8 cellular contexts compared by ENCODE assay signal in the genomic region with DNA sequence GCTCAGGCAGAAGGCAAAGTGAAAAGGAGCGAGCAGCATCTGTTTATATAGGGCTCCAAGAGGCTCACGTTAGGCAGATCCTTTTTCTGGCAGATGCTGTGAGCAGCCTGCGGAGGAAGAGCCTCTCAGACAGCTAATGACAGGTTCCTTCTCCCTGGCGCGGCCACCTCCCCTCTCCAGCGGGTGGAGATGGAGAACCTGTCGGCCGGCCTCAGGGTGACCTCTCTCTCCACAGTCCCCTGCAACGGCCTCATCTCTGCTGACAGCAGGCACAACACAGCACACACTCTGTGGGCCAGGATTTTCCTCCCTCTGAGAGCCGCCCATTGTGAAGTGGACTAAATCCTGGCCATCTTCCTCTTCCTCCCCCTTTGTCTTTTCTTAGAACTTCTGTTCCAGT.
DNase-seq lines count a peak whose midpoint lies in the region; ATAC-seq, FAIRE-seq and TF ChIP-seq lines count a peak whose summit lies in the region.

No MANE protein-coding gene starts in this region.

- no peaks in the 10 kb centered on the region for H4K20me1 ChIP-seq in HepG2 (ENCODE audit: insufficient read depth, low read length)

- no peak overlapping the region for H3K4me2 ChIP-seq in HepG2 (ENCODE audit: low read depth, low read length)

- no peak overlapping the region for H3K9ac ChIP-seq in HepG2 (ENCODE audit: insufficient read depth, low read depth, low read length)

- POLR2A ChIA-PET in HepG2 (lab: Yijun Ruan, JAX), result no interaction called here

- H3K79me2 ChIP-seq in HepG2 (ENCODE audit: insufficient read depth, low read length), result no peaks in the 10 kb centered on the region

- CTCF ChIA-PET in HepG2 (lab: Yijun Ruan, JAX; ENCODE audit: low intra/inter-chr PET ratio, low total read pairs), result no interaction called here

- no peak for TF ChIP-seq CTCF in adrenal gland (IDR thresholded peaks at IDR 0.05)
- no peak for TF ChIP-seq CTCF in HepG2 (CRISPR knock-in tag; IDR thresholded peaks at IDR 0.05)

- DNase-seq in NCI-H2196 (lab: John Stamatoyannopoulos, UW; ENCODE audit: unreplicated experiment), result peak; percentile 16
- no peak for DNase-seq in NCI-H2196 treated with DMSO at 0.1 percent for 48 hours (lab: John Stamatoyannopoulos, UW; ENCODE audit: unreplicated experiment)
- DNase-seq in adrenal gland, result peak; percentile 30 to 89 (median 36)
- DNase-seq in HepG2 (ENCODE audit: low spot score), result no peak
- peak; percentile 60 for DNase-seq in ureter (ENCODE audit: low spot score)
- DNase-seq in 8988T, result no peak

- no peaks in the 10 kb centered on the region for H3K27me3 ChIP-seq in adrenal gland
- H3K27me3 ChIP-seq in HepG2 (ENCODE audit: control insufficient read depth in 1 of 2, insufficient read depth in 2 of 2, low read length in 2 of 2), result peaks cover 0 to 11% of the 10 kb centered on the region in 2 experiments; a peak in 1 of 5 replicates

- TF ChIP-seq RAD21 in HepG2 (CRISPR knock-in tag; IDR thresholded peaks at IDR 0.05), result no peak

- H3K27ac ChIP-seq in adrenal gland, result peak overlapping the region in 2 of 5 donors; percentile 63 to 74
- H3K27ac ChIP-seq in HepG2 (ENCODE audit: extremely low read length, insufficient read depth, low read length), result no peak overlapping the region

- in situ Hi-C loops in HepG2 (cut with HindIII; ENCODE audit: extremely low pct_ligation_motif_present, low pct_unique_long_range_greater_than_20kb), result no loop called here

- H3K36me3 ChIP-seq in adrenal gland (replicated peaks in 1 of 2) (no peaks in the 10 kb centered on the region), HepG2 (replicated peaks in 1 of 2; ENCODE audit: control insufficient read depth in 1 of 2, insufficient read depth in 2 of 2, low read length in 2 of 2) (no peaks in the 10 kb centered on the region)

- ATAC-seq in HepG2 (peak; percentile 57), HG03439 (IDR thresholded peaks at IDR 0.05; ENCODE audit: unreplicated experiment) (no peak), HG02763 (IDR thresholded peaks at IDR 0.05; ENCODE audit: unreplicated experiment) (no peak)

- no TSS peak for BruUV-seq in HepG2 (replicated peaks; lab: Mats Ljungman, UMichigan)

- WGBS in adrenal gland, 4 donors, result 46 to 67% (median 50%) methylated on average over 5 to 10 of the region's 10 CpGs
- WGBS in HepG2 (ENCODE audit: low lambda C conversion rate), result 34% methylated on average over 5 of the region's 10 CpGs

- intact Hi-C loops in adrenal gland (cut with DNase I), result loop anchor here in 1 of 2 donors (10.0 kb wide), 1 partner anchor 164 kb away; no protein-coding TSS in a partner anchor
- intact Hi-C loops in HepG2 (cut with micrococcal nuclease; ENCODE audit: unreplicated experiment), result no loop called here

- no peak for TF ChIP-seq POLR2A in adrenal gland (IDR thresholded peaks at IDR 0.05)
- TF ChIP-seq POLR2A in HepG2 (IDR thresholded peaks at IDR 0.05; ENCODE audit: insufficient read depth in 1 of 2, low read depth in 2 of 2, low read length in 2 of 2), result no peak

- no peak overlapping the region for H2AFZ ChIP-seq in HepG2 (ENCODE audit: low read length)

- no peak for TF ChIP-seq EP300 in HepG2 (IDR thresholded peaks at IDR 0.05; ENCODE audit: low read depth in 2 of 2, low read length in 2 of 2)
- TF ChIP-seq EP300 in HepG2 (CRISPR knock-in tag; IDR thresholded peaks at IDR 0.05; ENCODE audit: borderline replicate concordance), result no peak

- H3K4me1 ChIP-seq in adrenal gland (replicated peaks in 1 of 2), result peaks cover 0 to 3% of the 10 kb centered on the region in 2 donors
- no peaks in the 10 kb centered on the region for H3K4me1 ChIP-seq in HepG2 (ENCODE audit: insufficient read depth, low read length)

- peak overlapping the region in 1 of 4 donors; percentile 1 for H3K4me3 ChIP-seq in adrenal gland
- no peak overlapping the region for H3K4me3 ChIP-seq in HepG2 (replicated peaks in 1 of 3; ENCODE audit: insufficient read depth in 1 of 3, low read depth in 2 of 3, low read length in 3 of 3)

- FAIRE-seq in HepG2 (lab: Jason Lieb, UNC), result no peak

- H3K9me3 ChIP-seq in adrenal gland (replicated peaks in 1 of 3) (no peaks in the 10 kb centered on the region), HepG2 (ENCODE audit: low read length) (no peaks in the 10 kb centered on the region)

TF ChIP-seq in HepG2, 621 proteins besides CTCF, POLR2A, EP300 and RAD21:
- TF ChIP-seq MYNN (CRISPR knock-in tag; IDR thresholded peaks at IDR 0.05; ENCODE audit: low read depth) (no peak), CHD4 (IDR thresholded peaks at IDR 0.05; ENCODE audit: borderline replicate concordance, low read length) (no peak), JDP2 (CRISPR knock-in tag; IDR thresholded peaks at IDR 0.05; ENCODE audit: borderline replicate concordance) (no peak), SNAI1 (CRISPR knock-in tag; IDR thresholded peaks at IDR 0.05; ENCODE audit: borderline replicate concordance) (no peak), KLF11 (CRISPR knock-in tag; IDR thresholded peaks at IDR 0.05) (no peak), SRY (CRISPR knock-in tag; IDR thresholded peaks at IDR 0.05) (no peak), ZNF253 (CRISPR knock-in tag; IDR thresholded peaks at IDR 0.05; ENCODE audit: borderline replicate concordance) (no peak), ZBTB38 (CRISPR knock-in tag; IDR thresholded peaks at IDR 0.05) (no peak), ZMAT3 (CRISPR knock-in tag; conservative IDR thresholded peaks at IDR 0.05) (no peak)
- TF ChIP-seq, protein P1, sequence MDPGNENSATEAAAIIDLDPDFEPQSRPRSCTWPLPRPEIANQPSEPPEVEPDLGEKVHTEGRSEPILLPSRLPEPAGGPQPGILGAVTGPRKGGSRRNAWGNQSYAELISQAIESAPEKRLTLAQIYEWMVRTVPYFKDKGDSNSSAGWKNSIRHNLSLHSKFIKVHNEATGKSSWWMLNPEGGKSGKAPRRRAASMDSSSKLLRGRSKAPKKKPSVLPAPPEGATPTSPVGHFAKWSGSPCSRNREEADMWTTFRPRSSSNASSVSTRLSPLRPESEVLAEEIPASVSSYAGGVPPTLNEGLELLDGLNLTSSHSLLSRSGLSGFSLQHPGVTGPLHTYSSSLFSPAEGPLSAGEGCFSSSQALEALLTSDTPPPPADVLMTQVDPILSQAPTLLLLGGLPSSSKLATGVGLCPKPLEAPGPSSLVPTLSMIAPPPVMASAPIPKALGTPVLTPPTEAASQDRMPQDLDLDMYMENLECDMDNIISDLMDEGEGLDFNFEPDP (CRISPR knock-in tag; conservative IDR thresholded peaks at IDR 0.05), result no peak
- TF ChIP-seq, protein P2, sequence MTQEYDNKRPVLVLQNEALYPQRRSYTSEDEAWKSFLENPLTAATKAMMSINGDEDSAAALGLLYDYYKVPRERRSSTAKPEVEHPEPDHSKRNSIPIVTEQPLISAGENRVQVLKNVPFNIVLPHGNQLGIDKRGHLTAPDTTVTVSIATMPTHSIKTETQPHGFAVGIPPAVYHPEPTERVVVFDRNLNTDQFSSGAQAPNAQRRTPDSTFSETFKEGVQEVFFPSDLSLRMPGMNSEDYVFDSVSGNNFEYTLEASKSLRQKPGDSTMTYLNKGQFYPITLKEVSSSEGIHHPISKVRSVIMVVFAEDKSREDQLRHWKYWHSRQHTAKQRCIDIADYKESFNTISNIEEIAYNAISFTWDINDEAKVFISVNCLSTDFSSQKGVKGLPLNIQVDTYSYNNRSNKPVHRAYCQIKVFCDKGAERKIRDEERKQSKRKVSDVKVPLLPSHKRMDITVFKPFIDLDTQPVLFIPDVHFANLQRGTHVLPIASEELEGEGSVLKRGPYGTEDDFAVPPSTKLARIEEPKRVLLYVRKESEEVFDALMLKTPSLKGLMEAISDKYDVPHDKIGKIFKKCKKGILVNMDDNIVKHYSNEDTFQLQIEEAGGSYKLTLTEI (CRISPR knock-in tag; conservative IDR thresholded peaks at IDR 0.05), result no peak
- TF ChIP-seq, protein P3, sequence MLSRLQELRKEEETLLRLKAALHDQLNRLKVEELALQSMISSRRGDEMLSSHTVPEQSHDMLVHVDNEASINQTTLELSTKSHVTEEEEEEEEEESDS (CRISPR knock-in tag; IDR thresholded peaks at IDR 0.05; ENCODE audit: borderline replicate concordance), result no peak

Comparison
In these comparisons a context has a peak if more than half of its experiments do, and no peak if none do; other contexts are left out.
1. DNase-seq: peak in NCI-H2196 (single experiment), adrenal gland (7 of 7) and ureter (single experiment); none in NCI-H2196 treated with DMSO at 0.1 percent for 48 hours (single experiment), HepG2 (single experiment) and 8988T (single experiment).